Comparison of ENCODE assay signal across 9 cellular contexts in genomic region chrX:71111851-71112468, GRCh38. TPM values are rescaled to one million over a fixed set of nuclear protein-coding genes. Genes with fewer than 3 reads are reported as not detected.
DNase-seq lines count a peak whose midpoint lies in the region; ATAC-seq and TF ChIP-seq lines count a peak whose summit lies in the region.
"Had no signal": no experiment of that assay in that cellular context is flagged by ENCODE, and none has a peak within 500 bp of the region (broad histone marks: within the 10 kb centered on the region; RNA-seq: fewer than 3 reads in every experiment).

No MANE protein-coding gene starts in this region.

- no peaks in the 10 kb centered on the region for H3K9me2 ChIP-seq in DOHH2 (replicated peaks; ENCODE audit: control insufficient read depth, low read length)

- intact Hi-C loops in cardiac septum (cut with DNase I): no loop called here

- peaks cover 24% of the 10 kb centered on the region for H3K4me1 ChIP-seq in DOHH2 (ENCODE audit: control insufficient read depth, low read length)

- no peaks in the 10 kb centered on the region for H3F3A ChIP-seq in DOHH2 (ENCODE audit: control insufficient read depth, insufficient read depth)

- peak overlapping the region; percentile 42 for H3K27ac ChIP-seq in DOHH2 (ENCODE audit: low read depth, low read length)
- H3K27ac ChIP-seq: cardiac muscle cell had no signal

- TF ChIP-seq POLR2A in erythroblast (IDR thresholded peaks at IDR 0.05; ENCODE audit: low read length): peak; percentile 10

- in situ Hi-C loops in KBM-7 (cut with MboI; ENCODE audit: low pct_unique_long_range_greater_than_20kb, low sequenced_read_pairs) (no loop called here), GM13976 (cut with MboI; ENCODE audit: low sequenced_read_pairs, unreplicated experiment) (no loop called here)

- TF ChIP-seq CTCF in DOHH2 (IDR thresholded peaks at IDR 0.05; ENCODE audit: low read depth, low read length, poor library complexity, severe bottlenecking): no peak
- TF ChIP-seq CTCF in GM13976 (IDR thresholded peaks at IDR 0.05; ENCODE audit: borderline replicate concordance, control extremely low read depth, extremely low read depth, insufficient read depth, missing control alignments): no peak

- peak overlapping the region; percentile 67 for H3K4me2 ChIP-seq in DOHH2 (ENCODE audit: low read length)

- H3K36me3 ChIP-seq in DOHH2 (ENCODE audit: control insufficient read depth, low read length): no peaks in the 10 kb centered on the region
- H3K36me3 ChIP-seq: cardiac muscle cell had no signal

- peak overlapping the region; percentile 65 for H3K4me3 ChIP-seq in DOHH2 (ENCODE audit: low read length)
- H3K4me3 ChIP-seq: cardiac muscle cell had no signal

- DNase-seq in KBM-7: peak; percentile 58
- DNase-seq in erythroblast (lab: John Stamatoyannopoulos, UW): no peak
- DNase-seq in stimulated activated CD4-positive, alpha-beta T cell treated with anti-CD3 and anti-CD28 coated beads, Interleukin-12 subunit alpha, Interleukin-12 subunit beta, amount 100 ng/mL, for 4 hours: no peak
- DNase-seq in iPS-NIHi7 (ENCODE audit: extremely low spot score): no peak
- DNase-seq in GM13976 (ENCODE audit: low spot score): no peak
- DNase-seq in cardiac septum (ENCODE audit: low spot score): no peak

- H4K20me1 ChIP-seq in DOHH2 (ENCODE audit: control insufficient read depth, insufficient read depth, low read depth, low read length): no peaks in the 10 kb centered on the region

- peak; percentile 30 for ATAC-seq in GM19463 (IDR thresholded peaks at IDR 0.05; ENCODE audit: unreplicated experiment)

- no peaks in the 10 kb centered on the region for H3K9me3 ChIP-seq in DOHH2 (ENCODE audit: control insufficient read depth, insufficient read depth, low read length)

- H3K27me3 ChIP-seq in DOHH2 (ENCODE audit: control insufficient read depth, low read length): no peaks in the 10 kb centered on the region
- H3K27me3 ChIP-seq: cardiac muscle cell had no signal

- H3K79me2 ChIP-seq in DOHH2 (ENCODE audit: control insufficient read depth, low read length): no peaks in the 10 kb centered on the region

RNA-seq across cellular contexts. Expression of gene IL2RG, which starts 0.6 kb away (rescaled TPM):
- 2.3 TPM for total RNA-seq in cardiac septum
- total RNA-seq: cardiac muscle cell had no signal

RNA-seq across cellular contexts. Expression of gene CXorf65, which starts 5.4 kb away (rescaled TPM):
- total RNA-seq in cardiac septum: not detected
- total RNA-seq: cardiac muscle cell had no signal

RNA-seq across cellular contexts. Expression of gene MED12, which starts 6.4 kb away (rescaled TPM):
- total RNA-seq in cardiac septum: 19.1 TPM

RNA-seq across cellular contexts. Expression of gene FOXO4, which starts 16.3 kb away (rescaled TPM):
- total RNA-seq in cardiac septum: 37.4 TPM

RNA-seq across cellular contexts. Expression of gene NLGN3, which starts 32.7 kb away (rescaled TPM):
- 0.67 TPM for total RNA-seq in cardiac septum
